Comparison of ENCODE assay signal across 13 cellular contexts in the genomic region with DNA sequence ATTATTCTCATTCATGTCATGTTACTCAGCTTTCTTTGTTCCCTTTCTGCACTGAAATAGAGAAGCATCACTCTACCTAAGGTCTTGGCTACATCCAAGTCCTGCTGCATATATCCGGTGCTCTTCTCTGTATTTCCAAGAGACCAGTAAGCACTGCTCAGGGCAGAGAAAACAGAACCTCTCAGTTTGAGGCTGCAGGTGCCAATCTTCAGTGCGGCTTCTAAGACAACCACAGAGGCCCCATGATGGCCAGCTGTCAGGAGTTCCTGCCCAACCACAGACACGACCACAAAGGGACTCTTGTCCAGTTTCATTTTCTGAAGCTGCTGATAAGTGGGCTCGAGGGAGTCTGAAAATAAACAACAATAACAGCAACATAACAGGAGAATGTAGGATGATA.
DNase-seq lines count a peak whose midpoint lies in the region; ATAC-seq and TF ChIP-seq lines count a peak whose summit lies in the region.
"Had no signal": no experiment of that assay in that cellular context is flagged by ENCODE, and none has a peak within 500 bp of the region (broad histone marks: within the 10 kb centered on the region; RNA-seq: fewer than 3 reads in every experiment).

No MANE protein-coding gene starts in this region.

- intact Hi-C loops in prostate gland (cut with DNase I) (no loop called here), right lobe of liver (cut with DNase I) (no loop called here), Calu3 (cut with micrococcal nuclease; ENCODE audit: unreplicated experiment) (no loop called here)

- DNase-seq in DMS79 treated with DMSO at 0.1 percent for 48 hours (lab: John Stamatoyannopoulos, UW) (peak; percentile 52), NOMO-1 treated with DMSO at 0.1 percent for 48 hours (lab: John Stamatoyannopoulos, UW; ENCODE audit: unreplicated experiment) (peak; percentile 60), H7 (no peak), prostate gland (ENCODE audit: low spot score) (no peak), right lobe of liver (no peak), Calu3 (no peak)
- DNase-seq: activated naive CD4-positive, alpha-beta T cell treated with anti-CD3 and anti-CD28 coated beads for 36 hours; CD8-positive, alpha-beta memory T cell; NCI-H526 had no signal

- no peak overlapping the region for H3K4me3 Mint-ChIP-seq in Calu3 (ENCODE audit: low read depth, unreplicated experiment)
- H3K4me3 Mint-ChIP-seq: activated naive CD4-positive, alpha-beta T cell treated with anti-CD3 and anti-CD28 coated beads for 36 hours; CD8-positive, alpha-beta memory T cell; stimulated activated naive CD8-positive, alpha-beta T cell treated with anti-CD3 and anti-CD28 coated beads, Interleukin-15, amount 100 ng/mL, for 72 hours had no signal

- H3K9me3 ChIP-seq in prostate gland (no peaks in the 10 kb centered on the region), right lobe of liver (no peaks in the 10 kb centered on the region)

- ATAC-seq in GM21529 (IDR thresholded peaks at IDR 0.05; ENCODE audit: unreplicated experiment), result peak; percentile 66
- no peak for ATAC-seq in right lobe of liver
- ATAC-seq: stimulated activated naive CD8-positive, alpha-beta T cell treated with anti-CD3 and anti-CD28 coated beads, Interleukin-15, amount 100 ng/mL, for 72 hours had no signal

- no peaks in the 10 kb centered on the region for H3K36me3 Mint-ChIP-seq in Calu3 (ENCODE audit: insufficient read depth, unreplicated experiment)
- H3K36me3 Mint-ChIP-seq: CD8-positive, alpha-beta memory T cell had no signal

- WGBS in prostate gland, result 74% methylated on average over 4 of the region's 4 CpGs
- WGBS in right lobe of liver (ENCODE audit: insufficient coverage, low coverage, low lambda C conversion rate, missing lambda C conversion rate), result 28% methylated on average over 4 of the region's 4 CpGs

- H3K4me3 ChIP-seq in H7 (ENCODE audit: insufficient read depth, low read depth, low read length) (no peak overlapping the region), prostate gland (no peak overlapping the region), right lobe of liver (no peak overlapping the region)
- H3K4me3 ChIP-seq: skin epidermis had no signal

- H3K27ac Mint-ChIP-seq in Calu3 (ENCODE audit: unreplicated experiment), result no peak overlapping the region
- H3K27ac Mint-ChIP-seq: activated naive CD4-positive, alpha-beta T cell treated with anti-CD3 and anti-CD28 coated beads for 36 hours; CD8-positive, alpha-beta memory T cell had no signal

- H3K27me3 ChIP-seq in layer of hippocampus (ENCODE audit: control insufficient read depth, insufficient read depth, low read length) (no peaks in the 10 kb centered on the region), H7 (ENCODE audit: control insufficient read depth, insufficient read depth, low read length) (no peaks in the 10 kb centered on the region), prostate gland (replicated peaks; ENCODE audit: insufficient read depth) (no peaks in the 10 kb centered on the region), right lobe of liver (no peaks in the 10 kb centered on the region)

- CTCF ChIA-PET in Calu3 (lab: Charles Lee), result no interaction called here

- no peaks in the 10 kb centered on the region for H3K4me1 Mint-ChIP-seq in Calu3 (ENCODE audit: low read depth, unreplicated experiment)
- H3K4me1 Mint-ChIP-seq: CD8-positive, alpha-beta memory T cell had no signal

- no peaks in the 10 kb centered on the region for H3K9me3 Mint-ChIP-seq in Calu3 (ENCODE audit: low read depth, unreplicated experiment)
- H3K9me3 Mint-ChIP-seq: activated naive CD4-positive, alpha-beta T cell treated with anti-CD3 and anti-CD28 coated beads for 36 hours; CD8-positive, alpha-beta memory T cell; stimulated activated naive CD8-positive, alpha-beta T cell treated with anti-CD3 and anti-CD28 coated beads, Interleukin-15, amount 100 ng/mL, for 72 hours had no signal

- H3K27me3 Mint-ChIP-seq in Calu3 (ENCODE audit: unreplicated experiment), result no peaks in the 10 kb centered on the region
- H3K27me3 Mint-ChIP-seq: stimulated activated naive CD8-positive, alpha-beta T cell treated with anti-CD3 and anti-CD28 coated beads, Interleukin-15, amount 100 ng/mL, for 72 hours had no signal

- TF ChIP-seq CTCF in prostate gland (IDR thresholded peaks at IDR 0.05) (no peak), right lobe of liver (IDR thresholded peaks at IDR 0.05) (no peak), Calu3 (IDR thresholded peaks at IDR 0.05; ENCODE audit: unreplicated experiment) (no peak)

- no peaks in the 10 kb centered on the region for H3K36me3 ChIP-seq in H7 (replicated peaks; ENCODE audit: control insufficient read depth, insufficient read depth, low read length)
- no peaks in the 10 kb centered on the region for H3K36me3 ChIP-seq in prostate gland
- no peaks in the 10 kb centered on the region for H3K36me3 ChIP-seq in right lobe of liver

- H3K27ac ChIP-seq in layer of hippocampus (ENCODE audit: low read depth, low read length) (peak overlapping the region; percentile 43), prostate gland (no peak overlapping the region), right lobe of liver (no peak overlapping the region)
- H3K27ac ChIP-seq: skin epidermis had no signal

- no TSS peak for BruUV-seq in Calu3 (replicated peaks; lab: Mats Ljungman, UMichigan)

- no peak for TF ChIP-seq POLR2A in prostate gland (IDR thresholded peaks at IDR 0.05)
- no peak for TF ChIP-seq POLR2A in right lobe of liver (IDR thresholded peaks at IDR 0.05)

- H3K4me1 ChIP-seq in prostate gland (replicated peaks), result no peaks in the 10 kb centered on the region
- peaks cover 0 to 11% (median 0%) of the 10 kb centered on the region in 4 donors for H3K4me1 ChIP-seq in right lobe of liver

Comparison
In these comparisons a context has a peak if more than half of its experiments do, and no peak if none do; other contexts are left out.
1. DNase-seq: peak in DMS79 treated with DMSO at 0.1 percent for 48 hours (single experiment) and NOMO-1 treated with DMSO at 0.1 percent for 48 hours (single experiment); none in H7 (single experiment), prostate gland (single experiment), right lobe of liver (0 of 3) and Calu3 (single experiment).